ENCODE assay signal across 2 cellular contexts in the genomic region with DNA sequence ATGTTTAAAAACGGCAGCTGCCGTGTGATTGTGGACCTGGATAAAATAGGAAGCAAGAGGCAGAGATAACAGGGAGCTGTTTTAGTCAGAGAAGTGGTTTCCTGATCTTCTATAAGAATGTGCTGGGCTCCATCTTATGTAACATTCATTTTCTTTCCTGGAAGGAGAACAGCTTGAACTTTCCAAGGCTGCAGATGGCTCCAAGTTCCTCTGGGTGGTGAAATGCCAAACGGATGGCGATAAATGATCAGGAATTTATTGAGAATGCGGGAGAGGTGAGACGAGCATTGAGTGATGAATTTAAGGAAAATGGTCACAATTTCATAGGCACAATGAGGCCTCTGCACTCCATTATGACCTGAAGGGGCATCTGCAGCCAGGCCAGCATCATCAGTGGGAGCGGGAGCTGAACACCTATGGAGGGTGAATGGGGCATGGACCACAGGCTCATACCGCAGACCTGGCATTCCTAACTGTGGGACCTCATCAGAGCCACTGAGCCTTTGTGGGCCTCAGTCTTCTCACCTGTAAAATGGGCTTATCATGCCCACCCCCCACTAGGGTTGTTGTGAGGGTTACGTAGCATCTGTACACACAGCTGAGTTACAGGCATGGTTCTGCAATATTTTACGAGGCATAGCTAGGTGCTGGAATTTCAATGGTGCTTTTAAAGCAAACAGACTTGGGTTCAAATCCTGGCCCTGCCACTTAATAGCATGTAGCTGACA.
TF ChIP-seq lines count a peak whose summit lies in the region.

No MANE protein-coding gene starts in this region.

TF ChIP-seq in HepG2, 621 proteins besides CTCF, POLR2A, EP300 and RAD21:
- TF ChIP-seq, protein P1, sequence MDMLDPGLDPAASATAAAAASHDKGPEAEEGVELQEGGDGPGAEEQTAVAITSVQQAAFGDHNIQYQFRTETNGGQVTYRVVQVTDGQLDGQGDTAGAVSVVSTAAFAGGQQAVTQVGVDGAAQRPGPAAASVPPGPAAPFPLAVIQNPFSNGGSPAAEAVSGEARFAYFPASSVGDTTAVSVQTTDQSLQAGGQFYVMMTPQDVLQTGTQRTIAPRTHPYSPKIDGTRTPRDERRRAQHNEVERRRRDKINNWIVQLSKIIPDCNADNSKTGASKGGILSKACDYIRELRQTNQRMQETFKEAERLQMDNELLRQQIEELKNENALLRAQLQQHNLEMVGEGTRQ (IDR thresholded peaks at IDR 0.05; ENCODE audit: low read depth, low read length) = no peak
- TF ChIP-seq, protein P1 (CRISPR knock-in tag; IDR thresholded peaks at IDR 0.05; ENCODE audit: borderline replicate concordance) = no peak
- TF ChIP-seq ZNF629 (CRISPR knock-in tag; conservative IDR thresholded peaks at IDR 0.05) = peak; percentile 69

TF ChIP-seq in K562, 482 proteins besides CTCF, POLR2A, EP300 and RAD21:
- TF ChIP-seq GABPA (tag; conservative IDR thresholded peaks at IDR 0.05; ENCODE audit: low read depth) (no peak), RBM25 (IDR thresholded peaks at IDR 0.05; ENCODE audit: low read depth, low read length, severe bottlenecking) (peak; percentile 58), BMI1 (IDR thresholded peaks at IDR 0.05; ENCODE audit: low read length) (no peak), IRF2 (CRISPR knock-in tag; IDR thresholded peaks at IDR 0.05) (no peak), ILF3 (IDR thresholded peaks at IDR 0.05; ENCODE audit: borderline replicate concordance) (no peak), HMG20A (CRISPR knock-in tag; conservative IDR thresholded peaks at IDR 0.05) (no peak)
